Comparison of ENCODE assay signal across 29 cellular contexts in the genomic region with DNA sequence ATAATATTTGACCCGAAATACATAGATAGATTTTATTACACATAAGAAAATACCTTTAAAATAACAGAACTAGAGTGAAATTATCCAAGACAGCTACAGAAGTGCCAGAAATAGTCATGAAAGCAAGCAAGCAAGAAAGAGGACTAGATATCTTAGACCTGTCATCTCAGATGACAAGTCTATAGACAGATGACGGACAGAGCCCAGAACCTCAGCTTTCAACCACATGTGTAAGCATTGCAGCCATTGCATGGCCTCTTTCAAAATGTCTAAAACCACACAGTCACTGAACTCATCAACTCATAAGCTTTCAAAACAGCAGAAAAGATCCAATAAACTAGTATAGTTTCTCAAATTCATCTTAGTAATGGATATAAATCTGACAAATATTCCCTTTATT.
"Had no signal": no experiment of that assay in that cellular context is flagged by ENCODE, and none has a peak within 500 bp of the region (broad histone marks: within the 10 kb centered on the region; RNA-seq: fewer than 3 reads in every experiment).

No MANE protein-coding gene starts in this region.

- H3K36me3 ChIP-seq: neural progenitor cell, ovary, right lobe of liver, sigmoid colon, suprapubic skin, tibial artery, transverse colon, upper lobe of right lung, vagina had no signal

- H3K9me3 ChIP-seq: ovary, psoas muscle, right lobe of liver, sigmoid colon, suprapubic skin, testis, tibial artery, transverse colon, upper lobe of right lung, vagina had no signal

- H3K27ac ChIP-seq: neural progenitor cell, ovary, parathyroid adenoma, psoas muscle, right lobe of liver, sigmoid colon, suprapubic skin, testis, tibial artery, transverse colon, upper lobe of right lung, vagina had no signal

- H3K27me3 ChIP-seq: neural progenitor cell, ovary, right lobe of liver, sigmoid colon, suprapubic skin, testis, tibial artery, transverse colon, upper lobe of right lung, vagina had no signal

- H3K4me2 ChIP-seq: neural progenitor cell had no signal

- FAIRE-seq: small intestine, urothelium cell line had no signal

- ATAC-seq: naive thymus-derived CD8-positive, alpha-beta T cell; natural killer cell treated with Interleukin-12 subunit alpha and Interleukin-12 subunit beta and Interleukin-15 and Interleukin-18, amount 100 ng/mL, for 72 hours; psoas muscle; right cardiac atrium; right lobe of liver; stimulated activated memory B cell treated with anti-CD40 and anti-IgM and Interleukin-4, amounts not matched to agents 10 μg/mL and 1 μg/mL and 100 μg/mL, for 72 hours; stimulated activated naive CD8-positive, alpha-beta T cell treated with anti-CD3 and anti-CD28 coated beads, Interleukin-15, amount 100 ng/mL, for 72 hours; stimulated activated naive CD8-positive, alpha-beta T cell treated with anti-CD3 and anti-CD28 coated beads, Interleukin-15, Interleukin-2, amounts not matched to agents 100 U/mL and 50 U/mL, for 24 hours; upper lobe of right lung had no signal

- H3K4me3 ChIP-seq: neural progenitor cell, ovary, psoas muscle, right lobe of liver, sigmoid colon, suprapubic skin, testis, tibial artery, transverse colon, upper lobe of right lung, vagina had no signal

- H3K4me1 ChIP-seq: neural progenitor cell, parathyroid adenoma, psoas muscle, right lobe of liver, sigmoid colon, suprapubic skin, testis, tibial artery, transverse colon, upper lobe of right lung, vagina had no signal

- DNase-seq: naive thymus-derived CD8-positive, alpha-beta T cell; nephron progenitor cell; occipital lobe; ovary; posterior cingulate gyrus; psoas muscle; right cardiac atrium; right lobe of liver; sigmoid colon; small intestine; stimulated activated CD4-positive, alpha-beta T cell treated with anti-CD3 and anti-CD28 coated beads, Interleukin-15, amount 100 ng/mL, for 24 hours; stimulated activated CD4-positive, alpha-beta T cell treated with anti-CD3 and anti-CD28 coated beads, Interleukin-4, amount 100 ng/mL, for 1 hour; stimulated activated CD4-positive, alpha-beta T cell treated with anti-CD3 and anti-CD28 coated beads, Interleukin-4, amount 100 ng/mL, for 4 hours; stimulated activated CD8-positive, alpha-beta memory T cell treated with anti-CD3 and anti-CD28 coated beads, Interleukin-4, amount 100 ng/mL, for 48 hours; stimulated activated naive CD4-positive, alpha-beta T cell; stimulated activated naive CD8-positive, alpha-beta T cell treated with anti-CD3 and anti-CD28 coated beads, Interleukin-15, amount 100 ng/mL, for 72 hours; stimulated activated naive CD8-positive, alpha-beta T cell treated with anti-CD3 and anti-CD28 coated beads, Interleukin-15, Interleukin-2, amounts not matched to agents 100 U/mL and 50 U/mL, for 24 hours; substantia nigra; testis; tibial artery; transverse colon; upper lobe of right lung had no signal

- H3K79me2 ChIP-seq: parathyroid adenoma had no signal

- H2AFZ ChIP-seq: neural progenitor cell, parathyroid adenoma had no signal

- H3K9ac ChIP-seq: neural progenitor cell, parathyroid adenoma had no signal
